ENCODE assay signal across 19 cellular contexts in genomic region chr19:4448147-4448985, GRCh38. TPM values are rescaled to one million over a fixed set of nuclear protein-coding genes. Genes with fewer than 3 reads are reported as not detected.
A peak's percentile ranks its signal among the peaks of the same experiment; 100 is the strongest.
DNase-seq lines count a peak whose midpoint lies in the region; ATAC-seq and TF ChIP-seq lines count a peak whose summit lies in the region.
"Had no signal": no experiment of that assay in that cellular context is flagged by ENCODE, and none has a peak within 500 bp of the region (broad histone marks: within the 10 kb centered on the region; RNA-seq: fewer than 3 reads in every experiment).

No MANE protein-coding gene starts in this region.

- H3K4me1 ChIP-seq in thoracic aorta (ENCODE audit: control insufficient read depth in 1 of 2, low read depth in 2 of 2): peaks cover 3 to 15% of the 10 kb centered on the region in 2 donors
- no peaks in the 10 kb centered on the region for H3K4me1 ChIP-seq in effector memory CD4-positive, alpha-beta T cell (ENCODE audit: control insufficient read depth, insufficient read depth, low read length, poor library complexity, severe bottlenecking)
- H3K4me1 ChIP-seq: neural progenitor cell, SJSA1 had no signal

- H3K9me3 Mint-ChIP-seq in activated naive CD4-positive, alpha-beta T cell treated with anti-CD3 and anti-CD28 coated beads, Interleukin-2, amount 50 U/mL, for 72 hours: no peaks in the 10 kb centered on the region
- no peaks in the 10 kb centered on the region for H3K9me3 Mint-ChIP-seq in activated naive CD4-positive, alpha-beta T cell treated with anti-CD3 and anti-CD28 coated beads, Interleukin-2, amount 10 ng/mL, durations not matched to agents 7 days and 5 days
- H3K9me3 Mint-ChIP-seq in nephron progenitor cell: no peaks in the 10 kb centered on the region
- H3K9me3 Mint-ChIP-seq: activated B cell treated with CpG ODN at 0.5 μM for 24 hours; activated CD8-positive, alpha-beta T cell treated with anti-CD3 and anti-CD28 coated beads for 36 hours; neural progenitor cell had no signal

- H3K9me3 ChIP-seq in thoracic aorta (no peaks in the 10 kb centered on the region), MG63 (no peaks in the 10 kb centered on the region)
- no peaks in the 10 kb centered on the region for H3K9me3 ChIP-seq in effector memory CD4-positive, alpha-beta T cell (ENCODE audit: control insufficient read depth, low read length)
- H3K9me3 ChIP-seq: BLaER1 treated with 17β-estradiol and CSF1 and Interleukin-3, amounts not matched to agents 10 nM and 100 nM; SJSA1 had no signal

- intact Hi-C loops in dorsolateral prefrontal cortex (cut with DNase I): loop anchor here in 1 of 2 donors (5.0 kb wide), 1 partner anchor 41 kb away; no protein-coding TSS in a partner anchor

- H3K27ac ChIP-seq in dorsolateral prefrontal cortex: peak overlapping the region in 55 of 59 donors; percentile 19 to 84 (median 73)
- peak overlapping the region; percentile 4 to 55 for H3K27ac ChIP-seq in thoracic aorta
- no peak overlapping the region for H3K27ac ChIP-seq in effector memory CD4-positive, alpha-beta T cell (ENCODE audit: insufficient read depth, low read length, poor library complexity, severe bottlenecking)
- H3K27ac ChIP-seq: BLaER1 treated with 17β-estradiol and CSF1 and Interleukin-3, amounts not matched to agents 10 nM and 100 nM; neural progenitor cell; SJSA1 had no signal

- peaks cover 73% of the 10 kb centered on the region for H3K36me3 ChIP-seq in thoracic aorta
- H3K36me3 ChIP-seq in MG63: peaks cover 8% of the 10 kb centered on the region
- peaks cover 83% of the 10 kb centered on the region for H3K36me3 ChIP-seq in effector memory CD4-positive, alpha-beta T cell (ENCODE audit: control insufficient read depth, insufficient read depth, low read length)
- H3K36me3 ChIP-seq: neural progenitor cell had no signal

- no peaks in the 10 kb centered on the region for H3K27me3 Mint-ChIP-seq in activated naive CD4-positive, alpha-beta T cell treated with anti-CD3 and anti-CD28 coated beads, Interleukin-2, amount 10 ng/mL, durations not matched to agents 7 days and 5 days
- H3K27me3 Mint-ChIP-seq in nephron progenitor cell (ENCODE audit: low read depth, poor library complexity): no peaks in the 10 kb centered on the region
- H3K27me3 Mint-ChIP-seq: activated B cell treated with CpG ODN at 0.5 μM for 24 hours; activated CD8-positive, alpha-beta T cell treated with anti-CD3 and anti-CD28 coated beads for 36 hours; activated naive CD8-positive, alpha-beta T cell had no signal

- no peak for ATAC-seq in activated naive CD4-positive, alpha-beta T cell treated with anti-CD3 and anti-CD28 coated beads, Interleukin-2, amount 50 U/mL, for 72 hours
- no peak for ATAC-seq in thoracic aorta (ENCODE audit: insufficient number of reproducible peaks, low FRiP score, low read depth)
- ATAC-seq: activated CD8-positive, alpha-beta T cell treated with anti-CD3 and anti-CD28 coated beads for 36 hours had no signal

- no peaks in the 10 kb centered on the region for H3K27me3 ChIP-seq in dorsolateral prefrontal cortex
- H3K27me3 ChIP-seq in thoracic aorta (replicated peaks; ENCODE audit: insufficient read depth): no peaks in the 10 kb centered on the region
- H3K27me3 ChIP-seq in MG63: no peaks in the 10 kb centered on the region
- H3K27me3 ChIP-seq in effector memory CD4-positive, alpha-beta T cell (replicated peaks; ENCODE audit: control insufficient read depth, insufficient read depth, low read length, poor library complexity, severe bottlenecking): no peaks in the 10 kb centered on the region
- H3K27me3 ChIP-seq: BLaER1 treated with 17β-estradiol and CSF1 and Interleukin-3, amounts not matched to agents 10 nM and 100 nM; neural progenitor cell; SJSA1 had no signal

- no peak overlapping the region for H3K4me3 ChIP-seq in dorsolateral prefrontal cortex
- H3K4me3 ChIP-seq in thoracic aorta: no peak overlapping the region
- no peak overlapping the region for H3K4me3 ChIP-seq in MG63
- H3K4me3 ChIP-seq in effector memory CD4-positive, alpha-beta T cell (ENCODE audit: insufficient read depth, low read depth, low read length, poor library complexity, severe bottlenecking): no peak overlapping the region
- H3K4me3 ChIP-seq: BLaER1 treated with 17β-estradiol and CSF1 and Interleukin-3, amounts not matched to agents 10 nM and 100 nM; neural progenitor cell; SJSA1 had no signal

- no peak overlapping the region for H3K4me3 Mint-ChIP-seq in activated naive CD4-positive, alpha-beta T cell treated with anti-CD3 and anti-CD28 coated beads, Interleukin-2, amount 10 ng/mL, durations not matched to agents 7 days and 5 days
- no peak overlapping the region for H3K4me3 Mint-ChIP-seq in nephron progenitor cell
- H3K4me3 Mint-ChIP-seq: activated B cell treated with CpG ODN at 0.5 μM for 24 hours; activated CD8-positive, alpha-beta T cell treated with anti-CD3 and anti-CD28 coated beads for 36 hours; activated naive CD8-positive, alpha-beta T cell; neural progenitor cell had no signal

- peaks cover 0 to 5% of the 10 kb centered on the region in 2 donors for H3K36me3 Mint-ChIP-seq in activated naive CD4-positive, alpha-beta T cell treated with anti-CD3 and anti-CD28 coated beads, Interleukin-2, amount 50 U/mL, for 72 hours
- peaks cover 23% of the 10 kb centered on the region for H3K36me3 Mint-ChIP-seq in activated naive CD4-positive, alpha-beta T cell treated with anti-CD3 and anti-CD28 coated beads, Interleukin-2, amount 10 ng/mL, durations not matched to agents 7 days and 5 days
- H3K36me3 Mint-ChIP-seq in nephron progenitor cell (ENCODE audit: low read depth): peaks cover 29% of the 10 kb centered on the region
- H3K36me3 Mint-ChIP-seq: activated naive CD8-positive, alpha-beta T cell had no signal

- CTCF ChIA-PET in activated naive CD4-positive, alpha-beta T cell treated with anti-CD3 and anti-CD28 coated beads, Interleukin-2, amount 10 ng/mL, durations not matched to agents 7 days and 5 days (lab: Charles Lee): no interaction called here

- peak overlapping the region; percentile 37 to 50 for H3K27ac Mint-ChIP-seq in activated naive CD4-positive, alpha-beta T cell treated with anti-CD3 and anti-CD28 coated beads, Interleukin-2, amount 50 U/mL, for 72 hours
- H3K27ac Mint-ChIP-seq in activated naive CD4-positive, alpha-beta T cell treated with anti-CD3 and anti-CD28 coated beads, Interleukin-2, amount 10 ng/mL, durations not matched to agents 7 days and 5 days: no peak overlapping the region
- peak overlapping the region; percentile 32 for H3K27ac Mint-ChIP-seq in nephron progenitor cell
- H3K27ac Mint-ChIP-seq: activated B cell treated with CpG ODN at 0.5 μM for 24 hours; activated CD8-positive, alpha-beta T cell treated with anti-CD3 and anti-CD28 coated beads for 36 hours; activated naive CD8-positive, alpha-beta T cell; neural progenitor cell had no signal

- no peaks in the 10 kb centered on the region for H3K4me1 Mint-ChIP-seq in activated naive CD4-positive, alpha-beta T cell treated with anti-CD3 and anti-CD28 coated beads, Interleukin-2, amount 10 ng/mL, durations not matched to agents 7 days and 5 days
- peaks cover 43% of the 10 kb centered on the region for H3K4me1 Mint-ChIP-seq in nephron progenitor cell

- DNase-seq in activated naive CD4-positive, alpha-beta T cell treated with anti-CD3 and anti-CD28 coated beads, Interleukin-2, amount 50 U/mL, for 72 hours (ENCODE audit: low spot score in 2 of 2): no peak
- DNase-seq in activated naive CD4-positive, alpha-beta T cell treated with anti-CD3 and anti-CD28 coated beads, Interleukin-2, amount 10 ng/mL, durations not matched to agents 7 days and 5 days: no peak
- DNase-seq in dorsolateral prefrontal cortex (no peak), nephron progenitor cell (no peak), thoracic aorta (ENCODE audit: low spot score) (no peak), MG63 (no peak), foreskin melanocyte (no peak)
- DNase-seq in effector memory CD4-positive, alpha-beta T cell: no peak
- DNase-seq: activated B cell treated with CpG ODN at 0.5 μM for 24 hours; activated CD8-positive, alpha-beta T cell treated with anti-CD3 and anti-CD28 coated beads for 36 hours; activated T-cell treated with anti-CD3 and anti-CD28 coated beads, Interleukin-2, amount 50 U/mL, for 48 hours; kidney; NCI-H1417; OCI-M1; stimulated activated CD4-positive, alpha-beta T cell treated with anti-CD3 and anti-CD28 coated beads, Interleukin-2, amount 100 ng/mL, for 24 hours had no signal

- TF ChIP-seq CTCF in dorsolateral prefrontal cortex (IDR thresholded peaks at IDR 0.05 in 54 of 56, conservative IDR thresholded peaks at IDR 0.05 in 2 of 56; ENCODE audit: low read depth in 1 of 56, partially characterized antibody in 56 of 56) (no peak), nephron progenitor cell (IDR thresholded peaks at IDR 0.05) (no peak), thoracic aorta (IDR thresholded peaks at IDR 0.05) (no peak)

RNA-seq across cellular contexts. Expression of gene UBXN6, which starts 9.2 kb away (rescaled TPM):
- 10 to 100 TPM; 31.1 to 42.4 TPM for total RNA-seq in activated naive CD4-positive, alpha-beta T cell treated with anti-CD3 and anti-CD28 coated beads, Interleukin-2, amount 50 U/mL, for 72 hours
- 100 to 1,000 TPM; 110 to 244 (median 164) TPM for total RNA-seq in dorsolateral prefrontal cortex
- total RNA-seq in thoracic aorta: 10 to 100 TPM; 51.1 to 68.5 TPM
- total RNA-seq in MG63 (2014; rRNA removed; shearing (Covaris generic); ENCODE audit: low replicate concordance): 58.0 and 107 TPM in 2 replicates

RNA-seq across cellular contexts. Expression of gene HDGFL2, which starts 23.7 kb away (rescaled TPM):
- 10 to 100 TPM; 49.2 to 64.7 TPM for total RNA-seq in activated naive CD4-positive, alpha-beta T cell treated with anti-CD3 and anti-CD28 coated beads, Interleukin-2, amount 50 U/mL, for 72 hours
- total RNA-seq in dorsolateral prefrontal cortex: 10 to 100 TPM; 42.3 to 73.8 (median 56.9) TPM
- 10 to 100 TPM; 22.7 to 40.3 TPM for total RNA-seq in thoracic aorta
- total RNA-seq in MG63 (2014; rRNA removed; shearing (Covaris generic); ENCODE audit: low replicate concordance): 19.5 and 29.8 TPM in 2 replicates

RNA-seq across cellular contexts. Expression of gene CHAF1A, which starts 45.9 kb away (rescaled TPM):
- total RNA-seq in activated naive CD4-positive, alpha-beta T cell treated with anti-CD3 and anti-CD28 coated beads, Interleukin-2, amount 50 U/mL, for 72 hours: 10 to 100 TPM; 67.1 to 93.6 TPM
- total RNA-seq in dorsolateral prefrontal cortex (10 to 100 TPM in 102 of 120 experiments, 1 to 10 TPM in 18; 6.7 to 22.2 (median 13.1) TPM), thoracic aorta (1 to 10 TPM; 3.2 to 5.8 TPM)
- 24.1 and 24.7 TPM in 2 replicates for total RNA-seq in MG63 (2014; rRNA removed; shearing (Covaris generic); ENCODE audit: low replicate concordance)

RNA-seq across cellular contexts. Expression of gene SH3GL1, which starts 48.0 kb away (rescaled TPM):
- total RNA-seq in activated naive CD4-positive, alpha-beta T cell treated with anti-CD3 and anti-CD28 coated beads, Interleukin-2, amount 50 U/mL, for 72 hours: 10 to 100 TPM; 40.9 to 53.4 TPM
- total RNA-seq in dorsolateral prefrontal cortex (10 to 100 TPM; 34.0 to 85.4 (median 48.4) TPM), thoracic aorta (10 to 100 TPM; 47.3 to 56.9 TPM)
- total RNA-seq in MG63 (2014; rRNA removed; shearing (Covaris generic); ENCODE audit: low replicate concordance): 50.5 and 76.0 TPM in 2 replicates
